In the genomic region with DNA sequence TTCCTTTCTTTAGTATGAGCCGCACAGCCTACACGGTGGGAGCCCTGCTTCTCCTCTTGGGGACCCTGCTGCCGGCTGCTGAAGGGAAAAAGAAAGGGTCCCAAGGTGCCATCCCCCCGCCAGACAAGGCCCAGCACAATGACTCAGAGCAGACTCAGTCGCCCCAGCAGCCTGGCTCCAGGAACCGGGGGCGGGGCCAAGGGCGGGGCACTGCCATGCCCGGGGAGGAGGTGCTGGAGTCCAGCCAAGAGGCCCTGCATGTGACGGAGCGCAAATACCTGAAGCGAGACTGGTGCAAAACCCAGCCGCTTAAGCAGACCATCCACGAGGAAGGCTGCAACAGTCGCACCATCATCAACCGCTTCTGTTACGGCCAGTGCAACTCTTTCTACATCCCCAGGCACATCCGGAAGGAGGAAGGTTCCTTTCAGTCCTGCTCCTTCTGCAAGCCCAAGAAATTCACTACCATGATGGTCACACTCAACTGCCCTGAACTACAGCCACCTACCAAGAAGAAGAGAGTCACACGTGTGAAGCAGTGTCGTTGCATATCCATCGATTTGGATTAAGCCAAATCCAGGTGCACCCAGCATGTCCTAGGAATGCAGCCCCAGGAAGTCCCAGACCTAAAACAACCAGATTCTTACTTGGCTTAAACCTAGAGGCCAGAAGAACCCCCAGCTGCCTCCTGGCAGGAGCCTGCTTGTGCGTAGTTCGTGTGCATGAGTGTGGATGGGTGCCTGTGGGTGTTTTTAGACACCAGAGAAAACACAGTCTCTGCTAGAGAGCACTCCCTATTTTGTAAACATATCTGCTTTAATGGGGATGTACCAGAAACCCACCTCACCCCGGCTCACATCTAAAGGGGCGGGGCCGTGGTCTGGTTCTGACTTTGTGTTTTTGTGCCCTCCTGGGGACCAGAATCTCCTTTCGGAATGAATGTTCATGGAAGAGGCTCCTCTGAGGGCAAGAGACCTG, we compare ENCODE assay signal across 10 cellular contexts. TPM values are rescaled to one million over a fixed set of nuclear protein-coding genes. Genes with fewer than 3 reads are reported as not detected.
A peak's percentile ranks its signal among the peaks of the same experiment; 100 is the strongest.
DNase-seq lines count a peak whose midpoint lies in the region; ATAC-seq, FAIRE-seq and TF ChIP-seq lines count a peak whose summit lies in the region.
"Had no signal": no experiment of that assay in that cellular context is flagged by ENCODE, and none has a peak within 500 bp of the region (broad histone marks: within the 10 kb centered on the region; RNA-seq: fewer than 3 reads in every experiment).

No MANE protein-coding gene starts in this region.

- peaks cover 12% of the 10 kb centered on the region for H3K4me1 Mint-ChIP-seq in astrocyte (ENCODE audit: low read depth, unreplicated experiment)

- peak overlapping the region; percentile 13 for H3K9ac ChIP-seq in astrocyte (ENCODE audit: low read length)

- H3K36me3 Mint-ChIP-seq in astrocyte (ENCODE audit: low read depth, unreplicated experiment) = peaks cover 6% of the 10 kb centered on the region

- no peak for TF ChIP-seq CTCF in HEK293 (tag by site-specific recombination; IDR thresholded peaks at IDR 0.05)
- TF ChIP-seq CTCF in astrocyte (IDR thresholded peaks at IDR 0.05; ENCODE audit: insufficient read depth, low read depth, low read length) = no peak

- H3K4me3 Mint-ChIP-seq in astrocyte (ENCODE audit: unreplicated experiment) = peak overlapping the region; percentile 10
- H3K4me3 Mint-ChIP-seq: activated naive CD4-positive, alpha-beta T cell treated with anti-CD3 and anti-CD28 coated beads for 36 hours had no signal

- peak; percentile 100 for ATAC-seq in left colon
- no peak for ATAC-seq in HG03439 (IDR thresholded peaks at IDR 0.05; ENCODE audit: unreplicated experiment)
- ATAC-seq in HG03159 (IDR thresholded peaks at IDR 0.05; ENCODE audit: unreplicated experiment) = no peak

- H3K4me1 ChIP-seq in ACC112 (ENCODE audit: control insufficient read depth, insufficient read depth, low read length, unreplicated experiment) (peaks cover 17% of the 10 kb centered on the region), HEK293 (ENCODE audit: control insufficient read depth, insufficient read depth, low read length) (peaks cover 7% of the 10 kb centered on the region; the same call in 1 of the 2 replicates), astrocyte (ENCODE audit: insufficient read depth, low read length) (peaks cover 23% of the 10 kb centered on the region)
- H3K4me1 ChIP-seq in effector memory CD4-positive, alpha-beta T cell (ENCODE audit: control insufficient read depth, insufficient read depth, low read length, poor library complexity, severe bottlenecking) = no peaks in the 10 kb centered on the region

- H3K27me3 Mint-ChIP-seq in astrocyte (ENCODE audit: low read depth, unreplicated experiment) = no peaks in the 10 kb centered on the region

- POLR2A ChIA-PET in HEK293 (lab: Yijun Ruan, JAX) = no interaction called here

- peak overlapping the region; percentile 4; the same call in 1 of the 2 replicates for H3K27ac ChIP-seq in ACC112 (ENCODE audit: low read depth, low read length)
- H3K27ac ChIP-seq in HEK293 (ENCODE audit: extremely low read depth, low read depth, low read length) = no peak overlapping the region
- peak overlapping the region; percentile 46 for H3K27ac ChIP-seq in astrocyte (ENCODE audit: low read depth, low read length)
- H3K27ac ChIP-seq in effector memory CD4-positive, alpha-beta T cell (ENCODE audit: insufficient read depth, low read length, poor library complexity, severe bottlenecking) = no peak overlapping the region

- DNase-seq in astrocyte (ENCODE audit: low read depth) (no peak), left colon (peak; percentile 87 to 96), EL (no peak)
- no peak for DNase-seq in effector memory CD4-positive, alpha-beta T cell
- DNase-seq: activated naive CD4-positive, alpha-beta T cell treated with anti-CD3 and anti-CD28 coated beads for 36 hours; DND-41 had no signal

- no peak for FAIRE-seq in astrocyte (lab: Jason Lieb, UNC)

- intact Hi-C loops in left colon (cut with DNase I, micrococcal nuclease) = no loop called here

- H3K4me3 ChIP-seq in ACC112 (ENCODE audit: low read depth, low read length) = no peak overlapping the region
- no peak overlapping the region for H3K4me3 ChIP-seq in HEK293 (ENCODE audit: low read depth, low read length)
- no peak overlapping the region for H3K4me3 ChIP-seq in astrocyte (ENCODE audit: insufficient read depth, low read depth, low read length)
- no peak overlapping the region for H3K4me3 ChIP-seq in effector memory CD4-positive, alpha-beta T cell (ENCODE audit: insufficient read depth, low read depth, low read length, poor library complexity, severe bottlenecking)

- H4K20me1 ChIP-seq in astrocyte (ENCODE audit: insufficient read depth, low read length) = peaks cover 32% of the 10 kb centered on the region

- no peaks in the 10 kb centered on the region for H3K27me3 ChIP-seq in ACC112 (ENCODE audit: insufficient read depth, low read length)
- no peaks in the 10 kb centered on the region for H3K27me3 ChIP-seq in astrocyte (ENCODE audit: insufficient read depth, low read length)
- no peaks in the 10 kb centered on the region for H3K27me3 ChIP-seq in effector memory CD4-positive, alpha-beta T cell (replicated peaks; ENCODE audit: control insufficient read depth, insufficient read depth, low read length, poor library complexity, severe bottlenecking)

- H3K9me3 ChIP-seq in HEK293 (ENCODE audit: control insufficient read depth, insufficient read depth, low read depth, low read length) = no peaks in the 10 kb centered on the region
- H3K9me3 ChIP-seq in astrocyte (ENCODE audit: insufficient read depth, low read depth, low read length) = no peaks in the 10 kb centered on the region
- no peaks in the 10 kb centered on the region for H3K9me3 ChIP-seq in effector memory CD4-positive, alpha-beta T cell (ENCODE audit: control insufficient read depth, low read length)

- H3K4me2 ChIP-seq in astrocyte (ENCODE audit: low read length) = peak overlapping the region; percentile 42

- no peak overlapping the region for H2AFZ ChIP-seq in ACC112 (ENCODE audit: low read length, unreplicated experiment)
- no peak overlapping the region for H2AFZ ChIP-seq in astrocyte (ENCODE audit: low read depth, low read length)

- peak overlapping the region; percentile 64 for H3K27ac Mint-ChIP-seq in astrocyte (ENCODE audit: unreplicated experiment)
- H3K27ac Mint-ChIP-seq: activated naive CD4-positive, alpha-beta T cell treated with anti-CD3 and anti-CD28 coated beads for 36 hours had no signal

- no peaks in the 10 kb centered on the region for H3K9me3 Mint-ChIP-seq in astrocyte (ENCODE audit: unreplicated experiment)

- H3K36me3 ChIP-seq in ACC112 (ENCODE audit: insufficient read depth, low read length) (peaks cover 77% of the 10 kb centered on the region), HEK293 (ENCODE audit: control insufficient read depth in 2 of 2, insufficient read depth in 1 of 2, low read length in 2 of 2) (no peaks in the 10 kb centered on the region), astrocyte (ENCODE audit: insufficient read depth, low read length) (peaks cover 33% of the 10 kb centered on the region)
- no peaks in the 10 kb centered on the region for H3K36me3 ChIP-seq in effector memory CD4-positive, alpha-beta T cell (ENCODE audit: control insufficient read depth, insufficient read depth, low read length)

- H3K79me2 ChIP-seq in ACC112 (ENCODE audit: control insufficient read depth, insufficient read depth, low read length, unreplicated experiment) (peaks cover 43% of the 10 kb centered on the region), astrocyte (ENCODE audit: insufficient read depth, low read length) (peaks cover 48% of the 10 kb centered on the region)

- CTCF ChIA-PET in HEK293 (lab: Yijun Ruan, JAX) = interaction anchor here (0.6 kb wide), 2 partner anchors 120 to 257 kb away, joined by 3 read pairs; no protein-coding TSS in a partner anchor

TF ChIP-seq in HEK293, 187 proteins besides CTCF, POLR2A, EP300 and RAD21 (continues in another document):
- TF ChIP-seq SP3 (tag by site-specific recombination; IDR thresholded peaks at IDR 0.05) = peak; percentile 60
- no peak for TF ChIP-seq KLF7 (tag by site-specific recombination; IDR thresholded peaks at IDR 0.05; ENCODE audit: borderline replicate concordance)
- TF ChIP-seq ZNF292 (tag by site-specific recombination; IDR thresholded peaks at IDR 0.05; ENCODE audit: borderline replicate concordance, low read depth) = no peak
- TF ChIP-seq, protein P1, sequence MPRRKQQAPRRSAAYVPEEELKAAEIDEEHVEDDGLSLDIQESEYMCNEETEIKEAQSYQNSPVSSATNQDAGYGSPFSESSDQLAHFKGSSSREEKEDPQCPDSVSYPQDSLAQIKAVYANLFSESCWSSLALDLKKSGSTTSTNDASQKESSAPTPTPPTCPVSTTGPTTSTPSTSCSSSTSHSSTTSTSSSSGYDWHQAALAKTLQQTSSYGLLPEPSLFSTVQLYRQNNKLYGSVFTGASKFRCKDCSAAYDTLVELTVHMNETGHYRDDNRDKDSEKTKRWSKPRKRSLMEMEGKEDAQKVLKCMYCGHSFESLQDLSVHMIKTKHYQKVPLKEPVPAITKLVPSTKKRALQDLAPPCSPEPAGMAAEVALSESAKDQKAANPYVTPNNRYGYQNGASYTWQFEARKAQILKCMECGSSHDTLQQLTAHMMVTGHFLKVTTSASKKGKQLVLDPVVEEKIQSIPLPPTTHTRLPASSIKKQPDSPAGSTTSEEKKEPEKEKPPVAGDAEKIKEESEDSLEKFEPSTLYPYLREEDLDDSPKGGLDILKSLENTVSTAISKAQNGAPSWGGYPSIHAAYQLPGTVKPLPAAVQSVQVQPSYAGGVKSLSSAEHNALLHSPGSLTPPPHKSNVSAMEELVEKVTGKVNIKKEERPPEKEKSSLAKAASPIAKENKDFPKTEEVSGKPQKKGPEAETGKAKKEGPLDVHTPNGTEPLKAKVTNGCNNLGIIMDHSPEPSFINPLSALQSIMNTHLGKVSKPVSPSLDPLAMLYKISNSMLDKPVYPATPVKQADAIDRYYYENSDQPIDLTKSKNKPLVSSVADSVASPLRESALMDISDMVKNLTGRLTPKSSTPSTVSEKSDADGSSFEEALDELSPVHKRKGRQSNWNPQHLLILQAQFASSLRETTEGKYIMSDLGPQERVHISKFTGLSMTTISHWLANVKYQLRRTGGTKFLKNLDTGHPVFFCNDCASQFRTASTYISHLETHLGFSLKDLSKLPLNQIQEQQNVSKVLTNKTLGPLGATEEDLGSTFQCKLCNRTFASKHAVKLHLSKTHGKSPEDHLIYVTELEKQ (tag by site-specific recombination; IDR thresholded peaks at IDR 0.05; ENCODE audit: borderline replicate concordance) = no peak

RNA-seq across cellular contexts. Expression of a gene that starts 13.2 kb away (rescaled TPM):
- total RNA-seq in astrocyte (74.5 and 112 TPM in 2 replicates), left colon (10 to 100 TPM; 13.7 to 46.0 TPM)
- total RNA-seq: activated naive CD4-positive, alpha-beta T cell treated with anti-CD3 and anti-CD28 coated beads for 36 hours had no signal

Comparison
In these comparisons a context has a peak if more than half of its experiments do, and no peak if none do; other contexts are left out.
1. H3K27ac ChIP-seq: peak in ACC112 (single experiment) and astrocyte (single experiment); none in HEK293 (single experiment) and effector memory CD4-positive, alpha-beta T cell (single experiment).
2. DNase-seq: peak in left colon (2 of 2); none in astrocyte (single experiment), effector memory CD4-positive, alpha-beta T cell (0 of 3) and EL (single experiment).